Comparison of ENCODE assay signal across 33 cellular contexts in genomic region chr3:23213813-23214212, GRCh38. TPM values are rescaled to one million over a fixed set of nuclear protein-coding genes. Genes with fewer than 3 reads are reported as not detected.
DNase-seq lines count a peak whose midpoint lies in the region; ATAC-seq and TF ChIP-seq lines count a peak whose summit lies in the region.
"Had no signal": no experiment of that assay in that cellular context is flagged by ENCODE, and none has a peak within 500 bp of the region (broad histone marks: within the 10 kb centered on the region; RNA-seq: fewer than 3 reads in every experiment).

No MANE protein-coding gene starts in this region.

- no peak overlapping the region for H3K4me3 Mint-ChIP-seq in WTC11
- H3K4me3 Mint-ChIP-seq: B cell; CD4-positive, alpha-beta memory T cell; CD4-positive, alpha-beta T cell; CD4-positive, CD25-positive, alpha-beta regulatory T cell; CD8-positive, alpha-beta memory T cell; CD8-positive, alpha-beta T cell had no signal

- H2AFZ ChIP-seq in neural cell (ENCODE audit: low read depth, low read length), result no peak overlapping the region

- no peaks in the 10 kb centered on the region for H3K36me3 Mint-ChIP-seq in WTC11
- H3K36me3 Mint-ChIP-seq: CD4-positive, alpha-beta memory T cell; CD8-positive, alpha-beta memory T cell had no signal

- H3K9me3 ChIP-seq in neural cell (ENCODE audit: low read length) (no peaks in the 10 kb centered on the region), Peyer's patch (no peaks in the 10 kb centered on the region)
- H3K9me3 ChIP-seq: A549; BE2C; BLaER1; BLaER1 treated with 17β-estradiol and CSF1 and Interleukin-3, amounts not matched to agents 10 nM and 100 nM; Caco-2 had no signal

- H3K27ac ChIP-seq in neural cell (ENCODE audit: low read length) (peak overlapping the region; percentile 49), Peyer's patch (no peak overlapping the region)
- H3K27ac ChIP-seq: 22Rv1; A549; BLaER1; BLaER1 treated with 17β-estradiol and CSF1 and Interleukin-3, amounts not matched to agents 10 nM and 100 nM; C4-2B had no signal

- 0 out of 2 replicates have a peak overlapping the region, but pooled peaks have one; percentile 24 for H3K27ac Mint-ChIP-seq in WTC11
- H3K27ac Mint-ChIP-seq: CD4-positive, alpha-beta memory T cell; CD4-positive, alpha-beta T cell; CD4-positive, CD25-positive, alpha-beta regulatory T cell; CD8-positive, alpha-beta memory T cell; CD8-positive, alpha-beta T cell had no signal

- no peaks in the 10 kb centered on the region for H3K9me2 ChIP-seq in neural cell (ENCODE audit: insufficient read depth, low read length)

- no peaks in the 10 kb centered on the region for H3K27me3 Mint-ChIP-seq in WTC11 (ENCODE audit: low read depth)
- H3K27me3 Mint-ChIP-seq: B cell; CD4-positive, alpha-beta memory T cell; CD4-positive, alpha-beta T cell; CD8-positive, alpha-beta memory T cell had no signal

- H3K27me3 ChIP-seq in neural cell (ENCODE audit: insufficient read depth, low read depth, low read length) (no peaks in the 10 kb centered on the region), Peyer's patch (no peaks in the 10 kb centered on the region)
- H3K27me3 ChIP-seq: BE2C; BLaER1; BLaER1 treated with 17β-estradiol and CSF1 and Interleukin-3, amounts not matched to agents 10 nM and 100 nM had no signal

- TF ChIP-seq CTCF in WTC11 (IDR thresholded peaks at IDR 0.05) (no peak), neural cell (IDR thresholded peaks at IDR 0.05; ENCODE audit: poor library complexity, severe bottlenecking) (no peak), Peyer's patch (IDR thresholded peaks at IDR 0.05) (no peak)

- H3F3A ChIP-seq in neural cell (ENCODE audit: insufficient read depth, low read length, poor library complexity, severe bottlenecking), result peaks cover 3% of the 10 kb centered on the region

- no peaks in the 10 kb centered on the region for H4K20me1 ChIP-seq in neural cell (ENCODE audit: insufficient read depth)

- no peak for TF ChIP-seq POLR2A in Peyer's patch (IDR thresholded peaks at IDR 0.05)

- peaks cover 20% of the 10 kb centered on the region for H3K4me1 Mint-ChIP-seq in WTC11
- H3K4me1 Mint-ChIP-seq: CD4-positive, alpha-beta memory T cell; CD8-positive, alpha-beta memory T cell had no signal

- TF ChIP-seq EP300 in neural cell (conservative IDR thresholded peaks at IDR 0.05; ENCODE audit: poor library complexity, severe bottlenecking), result peak; percentile 97

- H3K4me3 ChIP-seq in neural cell (ENCODE audit: low read length) (no peak overlapping the region), Peyer's patch (no peak overlapping the region)
- H3K4me3 ChIP-seq: A549; BLaER1; BLaER1 treated with 17β-estradiol and CSF1 and Interleukin-3, amounts not matched to agents 10 nM and 100 nM had no signal

- POLR2A ChIA-PET in HEK293T (lab: Yijun Ruan, JAX) (no interaction called here), WTC11 (lab: Charles Lee) (no interaction called here)

- H3K9ac ChIP-seq in neural cell (ENCODE audit: low read length), result no peak overlapping the region
- H3K9ac ChIP-seq: BLaER1; BLaER1 treated with 17β-estradiol and CSF1 and Interleukin-3, amounts not matched to agents 10 nM and 100 nM had no signal

- DNase-seq in HEK293T (ENCODE audit: extremely low spot score), result no peak
- no peak for DNase-seq in WTC11 (ENCODE audit: low spot score)
- no peak for DNase-seq in Peyer's patch
- DNase-seq: 8988T; ACHN; AML-193; BE2C; C1 segment of cervical spinal cord; Caco-2; Calu3; CD4-positive, alpha-beta memory T cell; CD4-positive, alpha-beta T cell; CD4-positive, CD25-positive, alpha-beta regulatory T cell; CD8-positive, alpha-beta memory T cell; CD8-positive, alpha-beta T cell; COR-L47; DMS 273 treated with DMSO at 0.1 percent for 48 hours; DMS153; DMS53; DMS79; DMS79 treated with DMSO at 0.1 percent for 48 hours; DND-41; EL had no signal

- no peak for TF ChIP-seq RAD21 in neural cell (conservative IDR thresholded peaks at IDR 0.05)

- no peak overlapping the region for H3K4me2 ChIP-seq in neural cell (ENCODE audit: low read length)
- H3K4me2 ChIP-seq: A549; BLaER1; BLaER1 treated with 17β-estradiol and CSF1 and Interleukin-3, amounts not matched to agents 10 nM and 100 nM had no signal

- CTCF ChIA-PET in HEK293T (lab: Yijun Ruan, JAX), result no interaction called here
- CTCF ChIA-PET in WTC11 (lab: Charles Lee), result no interaction called here

- no peaks in the 10 kb centered on the region for H3K4me1 ChIP-seq in Peyer's patch
- H3K4me1 ChIP-seq: BE2C had no signal

- H3K36me3 ChIP-seq in neural cell (ENCODE audit: insufficient read depth, low read length) (no peaks in the 10 kb centered on the region), Peyer's patch (no peaks in the 10 kb centered on the region)
- H3K36me3 ChIP-seq: BE2C had no signal

- no peaks in the 10 kb centered on the region for H3K79me2 ChIP-seq in neural cell (replicated peaks; ENCODE audit: insufficient read depth, low read length)

- H3K9me3 Mint-ChIP-seq in WTC11, result no peaks in the 10 kb centered on the region
- H3K9me3 Mint-ChIP-seq: CD14-positive monocyte; CD4-positive, alpha-beta T cell; CD8-positive, alpha-beta T cell had no signal

- ATAC-seq in WTC11, result no peak
- no peak for ATAC-seq in GM18511 (IDR thresholded peaks at IDR 0.05; ENCODE audit: unreplicated experiment)
- no peak for ATAC-seq in GM21529 (IDR thresholded peaks at IDR 0.05; ENCODE audit: unreplicated experiment)
- ATAC-seq: A549; CD8-positive, alpha-beta T cell had no signal

TF ChIP-seq in HEK293T, 16 proteins besides CTCF, POLR2A, EP300 and RAD21:
- TF ChIP-seq PKNOX1 (IDR thresholded peaks at IDR 0.05) (peak; percentile 59), CTBP1 (IDR thresholded peaks at IDR 0.05; ENCODE audit: borderline replicate concordance) (no peak), ARNT (IDR thresholded peaks at IDR 0.05) (no peak)

TF ChIP-seq in WTC11, 78 proteins besides CTCF, POLR2A, EP300 and RAD21:
- no peak for TF ChIP-seq CREM (CRISPR knock-in tag; IDR thresholded peaks at IDR 0.05)
- TF ChIP-seq RORB (CRISPR knock-in tag; IDR thresholded peaks at IDR 0.05), result no peak
- no peak for TF ChIP-seq E2F1 (CRISPR knock-in tag; IDR thresholded peaks at IDR 0.05)
- no peak for TF ChIP-seq ZNF232 (CRISPR knock-in tag; IDR thresholded peaks at IDR 0.05)

TF ChIP-seq in neural cell, 6 proteins besides CTCF, POLR2A, EP300 and RAD21:
- peak; percentile 97 for TF ChIP-seq POLR2AphosphoS5 (IDR thresholded peaks at IDR 0.05)
- TF ChIP-seq, protein P1, sequence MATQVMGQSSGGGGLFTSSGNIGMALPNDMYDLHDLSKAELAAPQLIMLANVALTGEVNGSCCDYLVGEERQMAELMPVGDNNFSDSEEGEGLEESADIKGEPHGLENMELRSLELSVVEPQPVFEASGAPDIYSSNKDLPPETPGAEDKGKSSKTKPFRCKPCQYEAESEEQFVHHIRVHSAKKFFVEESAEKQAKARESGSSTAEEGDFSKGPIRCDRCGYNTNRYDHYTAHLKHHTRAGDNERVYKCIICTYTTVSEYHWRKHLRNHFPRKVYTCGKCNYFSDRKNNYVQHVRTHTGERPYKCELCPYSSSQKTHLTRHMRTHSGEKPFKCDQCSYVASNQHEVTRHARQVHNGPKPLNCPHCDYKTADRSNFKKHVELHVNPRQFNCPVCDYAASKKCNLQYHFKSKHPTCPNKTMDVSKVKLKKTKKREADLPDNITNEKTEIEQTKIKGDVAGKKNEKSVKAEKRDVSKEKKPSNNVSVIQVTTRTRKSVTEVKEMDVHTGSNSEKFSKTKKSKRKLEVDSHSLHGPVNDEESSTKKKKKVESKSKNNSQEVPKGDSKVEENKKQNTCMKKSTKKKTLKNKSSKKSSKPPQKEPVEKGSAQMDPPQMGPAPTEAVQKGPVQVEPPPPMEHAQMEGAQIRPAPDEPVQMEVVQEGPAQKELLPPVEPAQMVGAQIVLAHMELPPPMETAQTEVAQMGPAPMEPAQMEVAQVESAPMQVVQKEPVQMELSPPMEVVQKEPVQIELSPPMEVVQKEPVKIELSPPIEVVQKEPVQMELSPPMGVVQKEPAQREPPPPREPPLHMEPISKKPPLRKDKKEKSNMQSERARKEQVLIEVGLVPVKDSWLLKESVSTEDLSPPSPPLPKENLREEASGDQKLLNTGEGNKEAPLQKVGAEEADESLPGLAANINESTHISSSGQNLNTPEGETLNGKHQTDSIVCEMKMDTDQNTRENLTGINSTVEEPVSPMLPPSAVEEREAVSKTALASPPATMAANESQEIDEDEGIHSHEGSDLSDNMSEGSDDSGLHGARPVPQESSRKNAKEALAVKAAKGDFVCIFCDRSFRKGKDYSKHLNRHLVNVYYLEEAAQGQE (IDR thresholded peaks at IDR 0.05; ENCODE audit: borderline replicate concordance), result peak; percentile 62
- no peak for TF ChIP-seq EZH2 (IDR thresholded peaks at IDR 0.05; ENCODE audit: borderline replicate concordance, insufficient read depth, low read length, poor library complexity, severe bottlenecking)
TF ChIP-seq in neural cell: peak in this region for 2.

RNA-seq across cellular contexts. Expression of gene UBE2E2, which starts 10.7 kb away (rescaled TPM):
- total RNA-seq in WTC11 (2021), result 53.8 to 62.8 TPM (median 54.9 TPM) in 3 replicates
- 13.6 and 19.8 TPM in 2 replicates for polyA plus RNA-seq in neural cell
- 15.8 and 18.2 TPM in 2 replicates for polyA minus RNA-seq in neural cell
- 10 to 100 TPM in 2 of 4 donors, 1 to 10 TPM in 1, under 1 TPM in 1; 0.70 to 37.1 (median 20.8) TPM for total RNA-seq in Peyer's patch
